Comparison of ENCODE assay signal across 25 cellular contexts in genomic region chr16:1690810-1691209, GRCh38. TPM values are rescaled to one million over a fixed set of nuclear protein-coding genes. Genes with fewer than 3 reads are reported as not detected.
DNase-seq lines count a peak whose midpoint lies in the region; ATAC-seq, FAIRE-seq and TF ChIP-seq lines count a peak whose summit lies in the region.
"Had no signal": no experiment of that assay in that cellular context is flagged by ENCODE, and none has a peak within 500 bp of the region (broad histone marks: within the 10 kb centered on the region; RNA-seq: fewer than 3 reads in every experiment).

No MANE protein-coding gene starts in this region.

- TF ChIP-seq RAD21 in HCT116 (IDR thresholded peaks at IDR 0.05; ENCODE audit: low read depth), result no peak

- H3K4me2 ChIP-seq in HCT116 (ENCODE audit: low read length) (peak overlapping the region; percentile 34), astrocyte (ENCODE audit: low read length) (peak overlapping the region; percentile 82)

- POLR2A ChIA-PET in HCT116 (lab: Charles Lee), result no interaction called here

- H3K27ac ChIP-seq in ACC112 (ENCODE audit: low read depth, low read length) (peak overlapping the region; percentile 68), HCT116 (ENCODE audit: low read depth, low read length) (no peak overlapping the region), astrocyte (ENCODE audit: low read depth, low read length) (peak overlapping the region; percentile 97)
- H3K27ac ChIP-seq: C4-2B, left lung, upper lobe of right lung had no signal

- peaks cover 30% of the 10 kb centered on the region for H3K36me3 ChIP-seq in ACC112 (ENCODE audit: insufficient read depth, low read length)
- peaks cover 32 to 72% of the 10 kb centered on the region in 2 experiments for H3K36me3 ChIP-seq in HCT116 (ENCODE audit: control insufficient read depth in 1 of 2, insufficient read depth in 2 of 2, low read length in 2 of 2)
- peaks cover 45% of the 10 kb centered on the region for H3K36me3 ChIP-seq in astrocyte (ENCODE audit: insufficient read depth, low read length)
- peaks cover 88% of the 10 kb centered on the region for H3K36me3 ChIP-seq in HAP-1 (replicated peaks)

- H3K79me2 ChIP-seq in ACC112 (ENCODE audit: control insufficient read depth, insufficient read depth, low read length, unreplicated experiment) (peaks cover 57% of the 10 kb centered on the region), HCT116 (ENCODE audit: insufficient read depth, low read length) (peaks cover 99% of the 10 kb centered on the region), astrocyte (ENCODE audit: insufficient read depth, low read length) (peaks cover 87% of the 10 kb centered on the region)

- no peak for ATAC-seq in HCT116
- ATAC-seq in GM21526 (IDR thresholded peaks at IDR 0.05; ENCODE audit: low FRiP score, unreplicated experiment), result no peak
- ATAC-seq: activated CD8-positive, alpha-beta memory T cell treated with anti-CD3 and anti-CD28 coated beads, Interleukin-2, amount 10 ng/mL, durations not matched to agents 7 days and 5 days; left lung; naive thymus-derived CD4-positive, alpha-beta T cell; upper lobe of right lung; WTC11 had no signal

- H2AFZ ChIP-seq in ACC112 (ENCODE audit: low read length, unreplicated experiment) (no peak overlapping the region), HCT116 (ENCODE audit: low read depth, low read length, poor library complexity, severe bottlenecking) (no peak overlapping the region), astrocyte (ENCODE audit: low read depth, low read length) (no peak overlapping the region)

- no peak for TF ChIP-seq POLR2A in HCT116 (IDR thresholded peaks at IDR 0.05; ENCODE audit: borderline replicate concordance, extremely low read depth, insufficient read depth, insufficient read length)

- RAD21 ChIA-PET in HCT116 (lab: Charles Lee; ENCODE audit: low non-redundant PET in 1 of 2, low total read pairs in 2 of 2, uncharacterized antibody in 2 of 2, unreplicated experiment in 2 of 2), result no interaction called here

- H3K27ac Mint-ChIP-seq in astrocyte (ENCODE audit: unreplicated experiment) (peak overlapping the region; percentile 22), mesothelial cell of epicardium (peak overlapping the region; percentile 93)
- H3K27ac Mint-ChIP-seq: activated CD8-positive, alpha-beta memory T cell treated with anti-CD3 and anti-CD28 coated beads, Interleukin-2, amount 10 ng/mL, durations not matched to agents 7 days and 5 days; activated naive CD4-positive, alpha-beta T cell treated with anti-CD3 and anti-CD28 coated beads, Interleukin-2, amount 50 U/mL, for 24 hours; dendritic cell treated with granulocyte-macrophage colony-stimulating factor and Interleukin-4, amounts not matched to agents 40 ng/mL and 50 ng/mL, for 4 days; WTC11 had no signal

- intact Hi-C loops in HCT116 (cut with micrococcal nuclease), result no loop called here

- H3K9me3 Mint-ChIP-seq in astrocyte (ENCODE audit: unreplicated experiment) (no peaks in the 10 kb centered on the region), mesothelial cell of epicardium (peaks cover 5% of the 10 kb centered on the region)
- H3K9me3 Mint-ChIP-seq: activated CD4-positive, alpha-beta T cell treated with anti-CD3 and anti-CD28 coated beads, Interleukin-2, amount 10 ng/mL, durations not matched to agents 7 days and 5 days; activated naive CD4-positive, alpha-beta T cell treated with anti-CD3 and anti-CD28 coated beads, Interleukin-2, amount 50 U/mL, for 24 hours; dendritic cell treated with granulocyte-macrophage colony-stimulating factor and Interleukin-4, amounts not matched to agents 40 ng/mL and 50 ng/mL, for 4 days; naive thymus-derived CD4-positive, alpha-beta T cell; WTC11 had no signal

- no peaks in the 10 kb centered on the region for H3K9me3 ChIP-seq in HCT116 (ENCODE audit: control insufficient read depth in 1 of 2, insufficient read depth in 1 of 2, low read depth in 1 of 2, low read length in 2 of 2)
- no peaks in the 10 kb centered on the region for H3K9me3 ChIP-seq in astrocyte (ENCODE audit: insufficient read depth, low read depth, low read length)
- no peaks in the 10 kb centered on the region for H3K9me3 ChIP-seq in HAP-1
- H3K9me3 ChIP-seq: esophagus squamous epithelium, left lung, upper lobe of right lung had no signal

- H3K27me3 ChIP-seq in ACC112 (ENCODE audit: insufficient read depth, low read length), result no peaks in the 10 kb centered on the region
- H3K27me3 ChIP-seq in HCT116 (ENCODE audit: insufficient read depth, low read length), result no peaks in the 10 kb centered on the region
- no peaks in the 10 kb centered on the region for H3K27me3 ChIP-seq in astrocyte (ENCODE audit: insufficient read depth, low read length)
- H3K27me3 ChIP-seq in HAP-1 (ENCODE audit: low read depth), result no peaks in the 10 kb centered on the region
- H3K27me3 ChIP-seq: esophagus squamous epithelium, left lung, upper lobe of right lung had no signal

- H3K4me3 ChIP-seq in ACC112 (ENCODE audit: low read depth, low read length) (no peak overlapping the region), HCT116 (replicated peaks in 1 of 2; ENCODE audit: low read depth in 1 of 2, low read length in 2 of 2) (no peak overlapping the region), astrocyte (ENCODE audit: insufficient read depth, low read depth, low read length) (no peak overlapping the region), HAP-1 (no peak overlapping the region)
- H3K4me3 ChIP-seq: esophagus squamous epithelium, left lung, skin epidermis, upper lobe of right lung had no signal

- CTCF ChIA-PET in HCT116 (lab: Charles Lee), result interaction anchor here (2.1 kb wide), 1 partner anchor 15 kb away, joined by 9 read pairs; the partner anchor contains the start of gene MAPK8IP3

- TF ChIP-seq CTCF in HCT116 (IDR thresholded peaks at IDR 0.05 in 2 of 3, conservative IDR thresholded peaks at IDR 0.05 in 1 of 3; ENCODE audit: borderline replicate concordance in 1 of 3, insufficient read depth in 1 of 3, low read depth in 2 of 3, low read length in 2 of 3) (no peak), astrocyte (IDR thresholded peaks at IDR 0.05; ENCODE audit: insufficient read depth, low read depth, low read length) (no peak), mesothelial cell of epicardium (IDR thresholded peaks at IDR 0.05; ENCODE audit: unreplicated experiment) (no peak)

- H4K20me1 ChIP-seq in HCT116 (ENCODE audit: insufficient read depth) (peaks cover 5% of the 10 kb centered on the region; the same call in 1 of the 2 replicates), astrocyte (ENCODE audit: insufficient read depth, low read length) (peaks cover 14% of the 10 kb centered on the region)

- no peak overlapping the region for H3K4me3 Mint-ChIP-seq in astrocyte (ENCODE audit: unreplicated experiment)
- no peak overlapping the region for H3K4me3 Mint-ChIP-seq in mesothelial cell of epicardium
- H3K4me3 Mint-ChIP-seq: activated CD4-positive, alpha-beta T cell treated with anti-CD3 and anti-CD28 coated beads, Interleukin-2, amount 10 ng/mL, durations not matched to agents 7 days and 5 days; activated CD8-positive, alpha-beta memory T cell treated with anti-CD3 and anti-CD28 coated beads, Interleukin-2, amount 10 ng/mL, durations not matched to agents 7 days and 5 days; activated naive CD4-positive, alpha-beta T cell treated with anti-CD3 and anti-CD28 coated beads, Interleukin-2, amount 50 U/mL, for 24 hours; dendritic cell treated with granulocyte-macrophage colony-stimulating factor and Interleukin-4, amounts not matched to agents 40 ng/mL and 50 ng/mL, for 4 days; naive thymus-derived CD4-positive, alpha-beta T cell; WTC11 had no signal

- DNase-seq in HCT116 (ENCODE audit: low read depth, low spot score), result no peak
- DNase-seq in astrocyte (ENCODE audit: low read depth), result no peak
- DNase-seq in mesothelial cell of epicardium (ENCODE audit: low spot score in 2 of 2, unreplicated experiment in 2 of 2), result no peak
- DNase-seq in kidney glomerular epithelial cell (lab: John Stamatoyannopoulos, UW), result no peak
- no peak for DNase-seq in HAP-1 (ENCODE audit: low spot score in 2 of 2)
- DNase-seq: activated CD4-positive, alpha-beta T cell treated with anti-CD3 and anti-CD28 coated beads, Interleukin-2, amount 10 ng/mL, durations not matched to agents 7 days and 5 days; activated CD8-positive, alpha-beta memory T cell treated with anti-CD3 and anti-CD28 coated beads, Interleukin-2, amount 10 ng/mL, durations not matched to agents 7 days and 5 days; amygdala; esophagus squamous epithelium; left lung; MV-4-11; naive thymus-derived CD4-positive, alpha-beta T cell; NCI-H146; NCI-H446 treated with DMSO at 0.1 percent for 48 hours; OCI-M1; SHP77 treated with DMSO at 0.1 percent for 48 hours; upper lobe of right lung had no signal

- H3K36me3 Mint-ChIP-seq in astrocyte (ENCODE audit: low read depth, unreplicated experiment) (peaks cover 34% of the 10 kb centered on the region), mesothelial cell of epicardium (peaks cover 55% of the 10 kb centered on the region)

- H3K9me2 ChIP-seq in HCT116 (ENCODE audit: insufficient read depth), result no peaks in the 10 kb centered on the region

- no peak for FAIRE-seq in astrocyte (lab: Jason Lieb, UNC)
- FAIRE-seq: frontal cortex had no signal

- no TSS peak for BruUV-seq in HCT116 (replicated peaks; lab: Mats Ljungman, UMichigan)

- H3K4me1 Mint-ChIP-seq in astrocyte (ENCODE audit: low read depth, unreplicated experiment) (peaks cover 53% of the 10 kb centered on the region), mesothelial cell of epicardium (peaks cover 10% of the 10 kb centered on the region)
- H3K4me1 Mint-ChIP-seq: WTC11 had no signal

- H3K27me3 Mint-ChIP-seq in astrocyte (ENCODE audit: low read depth, unreplicated experiment), result no peaks in the 10 kb centered on the region
- no peaks in the 10 kb centered on the region for H3K27me3 Mint-ChIP-seq in mesothelial cell of epicardium (ENCODE audit: low read depth)
- H3K27me3 Mint-ChIP-seq: activated CD4-positive, alpha-beta T cell treated with anti-CD3 and anti-CD28 coated beads, Interleukin-2, amount 10 ng/mL, durations not matched to agents 7 days and 5 days; activated CD8-positive, alpha-beta memory T cell treated with anti-CD3 and anti-CD28 coated beads, Interleukin-2, amount 10 ng/mL, durations not matched to agents 7 days and 5 days; activated naive CD4-positive, alpha-beta T cell treated with anti-CD3 and anti-CD28 coated beads, Interleukin-2, amount 50 U/mL, for 24 hours; dendritic cell treated with granulocyte-macrophage colony-stimulating factor and Interleukin-4, amounts not matched to agents 40 ng/mL and 50 ng/mL, for 4 days; naive thymus-derived CD4-positive, alpha-beta T cell had no signal

- H3K9ac ChIP-seq in HCT116 (ENCODE audit: low read length) (peak overlapping the region; percentile 12; the same call in 1 of the 2 replicates), astrocyte (ENCODE audit: low read length) (peak overlapping the region; percentile 69)

- H3K4me1 ChIP-seq in ACC112 (ENCODE audit: control insufficient read depth, insufficient read depth, low read length, unreplicated experiment) (peaks cover 25% of the 10 kb centered on the region), HCT116 (ENCODE audit: control insufficient read depth in 1 of 2, insufficient read depth in 2 of 2, low read length in 2 of 2) (peaks cover 36 to 62% of the 10 kb centered on the region in 2 experiments), astrocyte (ENCODE audit: insufficient read depth, low read length) (peaks cover 49% of the 10 kb centered on the region), HAP-1 (no peaks in the 10 kb centered on the region)
- H3K4me1 ChIP-seq: left lung, upper lobe of right lung had no signal

- in situ Hi-C loops in HAP-1 (cut with MboI; ENCODE audit: low sequenced_read_pairs), result no loop called here

RNA-seq across cellular contexts. Expression of gene JPT2, which starts 12.7 kb away (rescaled TPM):
- total RNA-seq in HCT116 (2021; ENCODE audit: unreplicated experiment) (113 TPM), astrocyte (122 and 143 TPM in 2 replicates), mesothelial cell of epicardium (72.9 to 78.3 TPM (median 73.9 TPM) in 3 replicates)
- 40.3 and 46.9 TPM in 2 replicates for polyA plus RNA-seq in HCT116 (2012)

RNA-seq across cellular contexts. Expression of gene MAPK8IP3, which starts 15.2 kb away (rescaled TPM):
- total RNA-seq in HCT116 (2021; ENCODE audit: unreplicated experiment) (75.3 TPM), astrocyte (85.5 and 92.4 TPM in 2 replicates), mesothelial cell of epicardium (162 to 182 TPM (median 162 TPM) in 3 replicates)
- 45.1 and 64.0 TPM in 2 replicates for polyA plus RNA-seq in HCT116 (2012)
